In genomic region chrX:119672252-119672825, GRCh38 we compare ENCODE assay signal across 2 cellular contexts.
TF ChIP-seq lines count a peak whose summit lies in the region.

No MANE protein-coding gene starts in this region.

TF ChIP-seq in SK-N-SH treated with all-trans-retinoic acid at 6 μM for 48 hours, 23 proteins besides CTCF, POLR2A, EP300 and RAD21 (continued from another document):
- TF ChIP-seq TSHZ2 (CRISPR knock-in tag; IDR thresholded peaks at IDR 0.05) (peak; percentile 55; the same call in 1 of the 2 replicates), GLIS3 (CRISPR knock-in tag; IDR thresholded peaks at IDR 0.05) (no peak), BACH2 (CRISPR knock-in tag; IDR thresholded peaks at IDR 0.05; ENCODE audit: borderline replicate concordance) (no peak), POU6F1 (CRISPR knock-in tag; IDR thresholded peaks at IDR 0.05; ENCODE audit: borderline replicate concordance, low read depth) (no peak)

TF ChIP-seq in HepG2, 621 proteins besides CTCF, POLR2A, EP300 and RAD21 (continued from another document):
- TF ChIP-seq AFF4 (CRISPR knock-in tag; IDR thresholded peaks at IDR 0.05) = no peak
- TF ChIP-seq STAG1 (CRISPR knock-in tag; IDR thresholded peaks at IDR 0.05) = no peak
- no peak for TF ChIP-seq DMAP1 (CRISPR knock-in tag; IDR thresholded peaks at IDR 0.05)
- no peak for TF ChIP-seq ZBED4 (CRISPR knock-in tag; IDR thresholded peaks at IDR 0.05; ENCODE audit: borderline replicate concordance)
- TF ChIP-seq NR0B2 (CRISPR knock-in tag; IDR thresholded peaks at IDR 0.05) = no peak
- TF ChIP-seq PCBP2 (optimal IDR thresholded peaks at IDR 0.05; ENCODE audit: low read depth, low read length, poor library complexity, severe bottlenecking) = no peak
- TF ChIP-seq ZNF121 (CRISPR knock-in tag; IDR thresholded peaks at IDR 0.05) = no peak
